In the genomic region with DNA sequence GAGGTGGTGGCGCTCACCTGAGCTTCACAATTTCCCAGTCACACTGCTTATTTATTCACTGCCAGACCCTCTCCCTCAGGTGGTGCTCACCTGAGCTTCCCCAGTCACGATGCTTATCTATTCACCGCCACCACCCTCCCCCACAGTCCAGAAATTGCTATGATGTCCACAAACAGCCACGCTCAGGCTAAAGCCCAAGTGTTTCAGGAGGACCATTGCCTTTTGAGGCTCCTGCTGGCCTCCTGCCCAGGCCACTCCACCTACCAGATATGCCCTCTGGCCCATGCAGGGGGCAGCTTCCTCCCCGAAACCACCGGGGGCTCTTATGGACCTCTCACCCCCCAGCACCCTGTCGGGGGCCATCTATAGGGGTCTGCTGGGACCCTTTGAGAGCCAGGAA, we compare ENCODE assay signal across 13 cellular contexts. TPM values are rescaled to one million over a fixed set of nuclear protein-coding genes. Genes with fewer than 3 reads are reported as not detected.
DNase-seq lines count a peak whose midpoint lies in the region; ATAC-seq and TF ChIP-seq lines count a peak whose summit lies in the region.
"Had no signal": no experiment of that assay in that cellular context is flagged by ENCODE, and none has a peak within 500 bp of the region (broad histone marks: within the 10 kb centered on the region; RNA-seq: fewer than 3 reads in every experiment).

No MANE protein-coding gene starts in this region.

- no peak overlapping the region for H2AFZ ChIP-seq in mesenchymal stem cell (ENCODE audit: low read depth, low read length)

- H2AK5ac ChIP-seq in mesenchymal stem cell (ENCODE audit: low read length, severe bottlenecking), result peak overlapping the region; percentile 32

- H3K4me1 Mint-ChIP-seq in activated CD4-positive, alpha-beta T cell treated with anti-CD3 and anti-CD28 coated beads, Interleukin-2, amount 10 ng/mL, durations not matched to agents 24 days and 14 days, result peaks cover 26% of the 10 kb centered on the region
- H3K4me1 Mint-ChIP-seq in T-helper 17 cell (peaks cover 10% of the 10 kb centered on the region), Caco-2 (ENCODE audit: low read depth, unreplicated experiment) (peaks cover 9% of the 10 kb centered on the region)

- peaks cover 23% of the 10 kb centered on the region for H3K36me3 Mint-ChIP-seq in activated CD4-positive, alpha-beta T cell treated with anti-CD3 and anti-CD28 coated beads, Interleukin-2, amount 10 ng/mL, durations not matched to agents 24 days and 14 days (ENCODE audit: low read depth)
- H3K36me3 Mint-ChIP-seq in T-helper 17 cell (ENCODE audit: low read depth) (peaks cover 2% of the 10 kb centered on the region), Caco-2 (ENCODE audit: insufficient read depth, unreplicated experiment) (peaks cover 36% of the 10 kb centered on the region)

- H3K27ac ChIP-seq in mesenchymal stem cell (ENCODE audit: low read length, poor library complexity, severe bottlenecking) (peak overlapping the region; percentile 99), stomach (peak overlapping the region in 4 of 5 donors; percentile 89 to 97 (median 92))

- H3K27me3 ChIP-seq in mesenchymal stem cell (ENCODE audit: control insufficient read depth in 1 of 2, insufficient read depth in 1 of 2, low read length in 2 of 2) (no peaks in the 10 kb centered on the region), stomach (no peaks in the 10 kb centered on the region), Caco-2 (replicated peaks; ENCODE audit: control insufficient read depth, insufficient read depth, low read length) (no peaks in the 10 kb centered on the region)
- H3K27me3 ChIP-seq: Peyer's patch, tibial nerve had no signal

- H3K23ac ChIP-seq in mesenchymal stem cell (ENCODE audit: low read length in 2 of 2), result peak overlapping the region in 1 of 2 experiments; percentile 27

- peak overlapping the region; percentile 51 for H2BK5ac ChIP-seq in mesenchymal stem cell (ENCODE audit: low read depth, low read length, poor library complexity, severe bottlenecking)

- H3K27me3 Mint-ChIP-seq in activated CD4-positive, alpha-beta T cell treated with anti-CD3 and anti-CD28 coated beads, Interleukin-2, amount 10 ng/mL, durations not matched to agents 24 days and 14 days, result peaks cover 2% of the 10 kb centered on the region
- H3K27me3 Mint-ChIP-seq in T-helper 17 cell (no peaks in the 10 kb centered on the region), Caco-2 (ENCODE audit: insufficient read depth, unreplicated experiment) (no peaks in the 10 kb centered on the region)
- H3K27me3 Mint-ChIP-seq: memory B cell had no signal

- H4K8ac ChIP-seq in mesenchymal stem cell (ENCODE audit: low read length), result no peak overlapping the region

- TF ChIP-seq EP300 in stomach (IDR thresholded peaks at IDR 0.05), result no peak

- no peak for TF ChIP-seq CTCF in stomach (IDR thresholded peaks at IDR 0.05)
- TF ChIP-seq CTCF in Caco-2 (IDR thresholded peaks at IDR 0.05; ENCODE audit: insufficient read depth in 1 of 2, low read depth in 1 of 2, low read length in 1 of 2, severe bottlenecking in 1 of 2, unreplicated experiment in 1 of 2), result no peak

- POLR2A ChIA-PET in Caco-2 (lab: Charles Lee), result no interaction called here

- H4K91ac ChIP-seq in mesenchymal stem cell (ENCODE audit: low read length), result no peak overlapping the region

- CTCF ChIA-PET in Caco-2 (lab: Charles Lee), result interaction anchor here (0.6 kb wide), 1 partner anchor 56 kb away, joined by 4 read pairs; no protein-coding TSS in a partner anchor

- peaks cover 2% of the 10 kb centered on the region for H3K79me1 ChIP-seq in mesenchymal stem cell (replicated peaks; ENCODE audit: low read length, poor library complexity, severe bottlenecking)

- no peaks in the 10 kb centered on the region for H3K9me3 Mint-ChIP-seq in activated CD4-positive, alpha-beta T cell treated with anti-CD3 and anti-CD28 coated beads, Interleukin-2, amount 10 ng/mL, durations not matched to agents 24 days and 14 days
- H3K9me3 Mint-ChIP-seq in Caco-2 (ENCODE audit: unreplicated experiment), result no peaks in the 10 kb centered on the region
- H3K9me3 Mint-ChIP-seq: memory B cell had no signal

- H3K4ac ChIP-seq in mesenchymal stem cell (ENCODE audit: low read depth in 1 of 2, low read length in 2 of 2), result no peak overlapping the region

- intact Hi-C loops in activated CD4-positive, alpha-beta T cell treated with anti-CD3 and anti-CD28 coated beads, Interleukin-2, amount 10 ng/mL, durations not matched to agents 24 days and 14 days (cut with micrococcal nuclease), result no loop called here
- intact Hi-C loops in stomach (cut with DNase I; ENCODE audit: low total_unique reads) (no loop called here), Caco-2 (cut with micrococcal nuclease; ENCODE audit: unreplicated experiment) (no loop called here)

- H3K4me3 ChIP-seq in mesenchymal stem cell (ENCODE audit: insufficient read depth in 1 of 2, low read depth in 1 of 2, low read length in 2 of 2) (no peak overlapping the region), stomach (peak overlapping the region in 3 of 4 donors; percentile 5 to 19 (median 6)), Caco-2 (ENCODE audit: low read depth, low read length) (no peak overlapping the region)
- H3K4me3 ChIP-seq: Peyer's patch, tibial nerve had no signal

- H3K9ac ChIP-seq in mesenchymal stem cell (ENCODE audit: low read length), result peak overlapping the region; percentile 94

- BruUV-seq in Caco-2 (replicated peaks; lab: Mats Ljungman, UMichigan), result no TSS peak

- no peak overlapping the region for H2BK120ac ChIP-seq in mesenchymal stem cell (ENCODE audit: low read depth, low read length)

- no peak overlapping the region for H3K14ac ChIP-seq in mesenchymal stem cell (ENCODE audit: low read length in 2 of 2)

- no peak overlapping the region for H3K4me3 Mint-ChIP-seq in activated CD4-positive, alpha-beta T cell treated with anti-CD3 and anti-CD28 coated beads, Interleukin-2, amount 10 ng/mL, durations not matched to agents 24 days and 14 days
- H3K4me3 Mint-ChIP-seq in T-helper 17 cell (peak overlapping the region; percentile 56), Caco-2 (ENCODE audit: unreplicated experiment) (no peak overlapping the region)
- H3K4me3 Mint-ChIP-seq: memory B cell had no signal

- H3K27ac Mint-ChIP-seq in activated CD4-positive, alpha-beta T cell treated with anti-CD3 and anti-CD28 coated beads, Interleukin-2, amount 10 ng/mL, durations not matched to agents 24 days and 14 days, result peak overlapping the region; percentile 66
- H3K27ac Mint-ChIP-seq in T-helper 17 cell (no peak overlapping the region), Caco-2 (ENCODE audit: unreplicated experiment) (no peak overlapping the region)
- H3K27ac Mint-ChIP-seq: memory B cell had no signal

- no peak for TF ChIP-seq POLR2A in stomach (IDR thresholded peaks at IDR 0.05)

- H3K9me3 ChIP-seq in T-helper 17 cell (ENCODE audit: control insufficient read depth, low read length, poor library complexity, severe bottlenecking) (no peaks in the 10 kb centered on the region), mesenchymal stem cell (ENCODE audit: control insufficient read depth, low read length) (no peaks in the 10 kb centered on the region), stomach (no peaks in the 10 kb centered on the region), Caco-2 (no peaks in the 10 kb centered on the region)
- H3K9me3 ChIP-seq: Peyer's patch, tibial nerve had no signal

- H2BK12ac ChIP-seq in mesenchymal stem cell (ENCODE audit: low read length in 2 of 2), result no peak overlapping the region

- ATAC-seq in T-helper 17 cell, result no peak

- no peak for DNase-seq in activated CD4-positive, alpha-beta T cell treated with anti-CD3 and anti-CD28 coated beads, Interleukin-2, amount 10 ng/mL, durations not matched to agents 24 days and 14 days
- DNase-seq in activated CD4-positive, alpha-beta T cell treated with anti-CD3 and anti-CD28 coated beads for 48 hours, result no peak
- DNase-seq in T-helper 17 cell, result no peak
- DNase-seq in mesenchymal stem cell, result no peak
- no peak for DNase-seq in stomach
- no peak for DNase-seq in Caco-2
- DNase-seq in NCI-H1105 treated with DMSO at 0.1 percent for 48 hours (lab: John Stamatoyannopoulos, UW), result no peak
- DNase-seq in globus pallidus (ENCODE audit: low spot score), result no peak
- DNase-seq: ACHN, NCI-H2171, Peyer's patch had no signal

- H3K4me2 ChIP-seq in mesenchymal stem cell (ENCODE audit: low read length, poor library complexity, severe bottlenecking), result peak overlapping the region; percentile 32

- 94% methylated on average over 7 of the region's 7 CpGs for WGBS in mesenchymal stem cell
- 74 to 87% (median 75%) methylated on average over 7 of the region's 7 CpGs for WGBS in stomach, 5 donors

- no peak overlapping the region for H2BK15ac ChIP-seq in mesenchymal stem cell (ENCODE audit: low read depth, poor library complexity, severe bottlenecking)

- H3K18ac ChIP-seq in mesenchymal stem cell (ENCODE audit: low read depth in 1 of 2, low read length in 2 of 2), result peak overlapping the region in 1 of 2 experiments; percentile 38

- H3K4me1 ChIP-seq in mesenchymal stem cell (ENCODE audit: control insufficient read depth, insufficient read depth, low read depth, low read length) (peaks cover 66% of the 10 kb centered on the region), stomach (peaks cover 49 to 92% (median 68%) of the 10 kb centered on the region in 4 donors), Caco-2 (peaks cover 24% of the 10 kb centered on the region)

- H3K36me3 ChIP-seq in mesenchymal stem cell (ENCODE audit: control insufficient read depth in 1 of 2, insufficient read depth in 2 of 2, low read depth in 1 of 2, low read length in 2 of 2) (peaks cover 65 to 74% of the 10 kb centered on the region in 2 experiments), stomach (peaks cover 19 to 51% (median 45%) of the 10 kb centered on the region in 4 donors), Caco-2 (ENCODE audit: control insufficient read depth, insufficient read depth, low read length) (peaks cover 4% of the 10 kb centered on the region)

RNA-seq across cellular contexts. Expression of gene PDLIM7, which starts 4.6 kb away (rescaled TPM):
- total RNA-seq in activated CD4-positive, alpha-beta T cell treated with anti-CD3 and anti-CD28 coated beads, Interleukin-2, amount 10 ng/mL, durations not matched to agents 24 days and 14 days, result 64.9 and 65.3 TPM in 2 replicates
- 10 to 100 TPM in 1 of 2 donors, 1 to 10 TPM in 1; 6.8 to 16.2 TPM for total RNA-seq in T-helper 17 cell
- polyA plus RNA-seq in mesenchymal stem cell (2013, experiment 1 of 2), result 221 TPM
- polyA plus RNA-seq in mesenchymal stem cell (2013, experiment 2 of 2), result 213 TPM
- 100 to 1,000 TPM in 2 of 5 donors, 10 to 100 TPM in 3; 14.6 to 126 (median 97.0) TPM for total RNA-seq in stomach
- 100 to 1,000 TPM in 1 of 3 donors, 10 to 100 TPM in 2; 43.5 to 142 (median 76.6) TPM for polyA plus RNA-seq in stomach
- total RNA-seq in Caco-2 (2022), result 49.1 and 56.8 TPM in 2 replicates

RNA-seq across cellular contexts. Expression of gene DOK3, which starts 16.8 kb away (rescaled TPM):
- 4.5 and 5.2 TPM in 2 replicates for total RNA-seq in activated CD4-positive, alpha-beta T cell treated with anti-CD3 and anti-CD28 coated beads, Interleukin-2, amount 10 ng/mL, durations not matched to agents 24 days and 14 days
- 1 to 10 TPM; 5.1 to 8.0 TPM for total RNA-seq in T-helper 17 cell
- 1.3 TPM for polyA plus RNA-seq in mesenchymal stem cell (2013, experiment 1 of 2)
- 1.4 TPM for polyA plus RNA-seq in mesenchymal stem cell (2013, experiment 2 of 2)
- 10 to 100 TPM in 1 of 5 donors, 1 to 10 TPM in 2, under 1 TPM in 1, not detected in 1; 0.43 to 31.2 (median 3.9) TPM for total RNA-seq in stomach
- polyA plus RNA-seq in stomach, result 1 to 10 TPM; 2.4 to 6.0 (median 4.9) TPM
- 7.9 and 10.1 TPM in 2 replicates for total RNA-seq in Caco-2 (2022)

RNA-seq across cellular contexts. Expression of gene DBN1, which starts 19.4 kb away (rescaled TPM):
- total RNA-seq in activated CD4-positive, alpha-beta T cell treated with anti-CD3 and anti-CD28 coated beads, Interleukin-2, amount 10 ng/mL, durations not matched to agents 24 days and 14 days, result 22.0 and 23.5 TPM in 2 replicates
- total RNA-seq in T-helper 17 cell, result 1 to 10 TPM; 1.2 to 5.0 TPM
- 149 TPM for polyA plus RNA-seq in mesenchymal stem cell (2013, experiment 1 of 2)
- 150 TPM for polyA plus RNA-seq in mesenchymal stem cell (2013, experiment 2 of 2)
- total RNA-seq in stomach, result 10 to 100 TPM; 15.2 to 78.1 (median 53.3) TPM
- polyA plus RNA-seq in stomach, result 10 to 100 TPM; 14.7 to 31.3 (median 22.7) TPM
- 139 and 144 TPM in 2 replicates for total RNA-seq in Caco-2 (2022)

RNA-seq across cellular contexts. Expression of gene DDX41, which starts 23.9 kb away (rescaled TPM):
- 157 and 172 TPM in 2 replicates for total RNA-seq in activated CD4-positive, alpha-beta T cell treated with anti-CD3 and anti-CD28 coated beads, Interleukin-2, amount 10 ng/mL, durations not matched to agents 24 days and 14 days
- total RNA-seq in T-helper 17 cell, result 10 to 100 TPM; 58.6 to 66.9 TPM
- 45.5 TPM for polyA plus RNA-seq in mesenchymal stem cell (2013, experiment 1 of 2)
- polyA plus RNA-seq in mesenchymal stem cell (2013, experiment 2 of 2), result 41.7 TPM
- total RNA-seq in stomach, result 100 to 1,000 TPM in 3 of 5 donors, 10 to 100 TPM in 2; 54.9 to 263 (median 128) TPM
- polyA plus RNA-seq in stomach, result 10 to 100 TPM; 65.3 to 72.9 (median 71.0) TPM
- total RNA-seq in Caco-2 (2022), result 116 and 137 TPM in 2 replicates

RNA-seq across cellular contexts. Expression of gene PRR7, which starts 46.2 kb away (rescaled TPM):
- total RNA-seq in activated CD4-positive, alpha-beta T cell treated with anti-CD3 and anti-CD28 coated beads, Interleukin-2, amount 10 ng/mL, durations not matched to agents 24 days and 14 days, result 13.6 TPM in 2 replicates
- 10 to 100 TPM; 32.0 to 40.1 TPM for total RNA-seq in T-helper 17 cell
- 8.6 TPM for polyA plus RNA-seq in mesenchymal stem cell (2013, experiment 1 of 2)
- 7.8 TPM for polyA plus RNA-seq in mesenchymal stem cell (2013, experiment 2 of 2)
- under 1 TPM in 1 of 5 donors, not detected in 4; 0.73 TPM for total RNA-seq in stomach
- polyA plus RNA-seq in stomach, result 1 to 10 TPM in 2 of 3 donors, under 1 TPM in 1; 0.61 to 3.7 (median 1.5) TPM
- total RNA-seq in Caco-2 (2022), result 4.7 and 5.7 TPM in 2 replicates

Comparison
In these comparisons a context has a peak if more than half of its experiments do, and no peak if none do; other contexts are left out.
1. H3K4me3 ChIP-seq: peak in stomach (3 of 4); none in mesenchymal stem cell (0 of 2) and Caco-2 (single experiment).